ENCODE assay signal across 12 cellular contexts in genomic region chr15:74193305-74193718, GRCh38. TPM values are rescaled to one million over a fixed set of nuclear protein-coding genes. Genes with fewer than 3 reads are reported as not detected.
DNase-seq lines count a peak whose midpoint lies in the region; ATAC-seq and TF ChIP-seq lines count a peak whose summit lies in the region.
"Had no signal": no experiment of that assay in that cellular context is flagged by ENCODE, and none has a peak within 500 bp of the region (broad histone marks: within the 10 kb centered on the region; RNA-seq: fewer than 3 reads in every experiment).

No MANE protein-coding gene starts in this region.

- H3K36me3 ChIP-seq in HCT116 (ENCODE audit: control insufficient read depth in 1 of 2, insufficient read depth in 2 of 2, low read length in 2 of 2), result no peaks in the 10 kb centered on the region
- peaks cover 0 to 34% of the 10 kb centered on the region in 2 experiments for H3K36me3 ChIP-seq in SK-N-SH (replicated peaks in 1 of 2; ENCODE audit: control insufficient read depth in 1 of 2, insufficient read depth in 2 of 2, low read length in 1 of 2)

- peak; percentile 25 to 85; a peak in 2 of 4 replicates for TF ChIP-seq EP300 in SK-N-SH (IDR thresholded peaks at IDR 0.05; ENCODE audit: borderline replicate concordance in 1 of 2, low read depth in 1 of 2, low read length in 1 of 2)

- H3K79me2 ChIP-seq in HCT116 (ENCODE audit: insufficient read depth, low read length), result no peaks in the 10 kb centered on the region
- no peaks in the 10 kb centered on the region for H3K79me2 ChIP-seq in SK-N-SH (ENCODE audit: insufficient read depth)
- H3K79me2 ChIP-seq: parathyroid adenoma had no signal

- BruUV-seq in HCT116 (replicated peaks; lab: Mats Ljungman, UMichigan), result no TSS peak

- H3K9me3 ChIP-seq in HCT116 (ENCODE audit: control insufficient read depth in 1 of 2, insufficient read depth in 1 of 2, low read depth in 1 of 2, low read length in 2 of 2) (no peaks in the 10 kb centered on the region), SK-N-SH (no peaks in the 10 kb centered on the region)

- peaks cover 18 to 54% of the 10 kb centered on the region in 2 experiments for H3K4me1 ChIP-seq in HCT116 (ENCODE audit: control insufficient read depth in 1 of 2, insufficient read depth in 2 of 2, low read length in 2 of 2)
- H3K4me1 ChIP-seq in SK-N-SH (ENCODE audit: control insufficient read depth in 1 of 2, insufficient read depth in 2 of 2, low read depth in 1 of 2, low read length in 1 of 2), result peaks cover 39 to 58% of the 10 kb centered on the region in 2 experiments
- H3K4me1 ChIP-seq: parathyroid adenoma had no signal

- TF ChIP-seq RAD21 in HCT116 (IDR thresholded peaks at IDR 0.05; ENCODE audit: low read depth), result no peak
- 0 out of 2 replicates have a peak, but pooled peaks have one; percentile 11 for TF ChIP-seq RAD21 in SK-N-SH (IDR thresholded peaks at IDR 0.05; ENCODE audit: low read length)

- DNase-seq in A172 (ENCODE audit: low spot score) (peak; percentile 98), HCT116 (ENCODE audit: low read depth, low spot score) (peak; percentile 78), SK-N-SH (no peak), fibroblast of pulmonary artery (ENCODE audit: low read depth) (peak; percentile 81), NCI-H1436 (lab: John Stamatoyannopoulos, UW) (no peak), NCI-H1092 (lab: John Stamatoyannopoulos, UW) (no peak)
- DNase-seq in stimulated activated CD4-positive, alpha-beta T cell treated with anti-CD3 and anti-CD28 coated beads, Interleukin-15, amount 100 ng/mL, for 24 hours, result no peak
- DNase-seq: activated CD8-positive, alpha-beta memory T cell treated with anti-CD3 and anti-CD28 coated beads, Interleukin-2, amount 50 U/mL, for 4 hours; NCI-H1417; Right ventricle myocardium superior had no signal

- no peak overlapping the region for H3K9ac ChIP-seq in HCT116 (ENCODE audit: low read length)
- H3K9ac ChIP-seq in SK-N-SH, result peak overlapping the region; percentile 57; the same call in 1 of the 2 replicates
- H3K9ac ChIP-seq: parathyroid adenoma had no signal

- H4K20me1 ChIP-seq in HCT116 (ENCODE audit: insufficient read depth) (no peaks in the 10 kb centered on the region), SK-N-SH (ENCODE audit: insufficient read depth) (no peaks in the 10 kb centered on the region)

- intact Hi-C loops in HCT116 (cut with micrococcal nuclease), result no loop called here

- H3K9me2 ChIP-seq in HCT116 (ENCODE audit: insufficient read depth) (no peaks in the 10 kb centered on the region), SK-N-SH (no peaks in the 10 kb centered on the region)

- H3K27ac ChIP-seq in HCT116 (ENCODE audit: low read depth, low read length) (0 out of 2 replicates have a peak overlapping the region, but pooled peaks have one; percentile 4), SK-N-SH (ENCODE audit: low read depth in 2 of 2, low read length in 1 of 2) (peak overlapping the region; percentile 78 to 89)
- H3K27ac ChIP-seq: parathyroid adenoma had no signal

- POLR2A ChIA-PET in HCT116 (lab: Charles Lee) (no interaction called here), SK-N-SH (lab: Yijun Ruan, JAX) (interaction anchor here (0.8 to 1.3 kb wide), 3 partner anchors 9 to 21 kb away, joined by 3 to 5 read pairs (median 3); partner anchors contain the start of gene STRA6)

- ATAC-seq in HCT116, result peak; percentile 63
- ATAC-seq in GM21360 (IDR thresholded peaks at IDR 0.05; ENCODE audit: unreplicated experiment), result no peak

- CTCF ChIA-PET in HCT116 (lab: Charles Lee), result no interaction called here
- CTCF ChIA-PET in SK-N-SH (lab: Yijun Ruan, JAX), result interaction anchor here (1.1 to 2.6 kb wide), 3 partner anchors 10 to 114 kb away, joined by 4 to 10 read pairs (median 7); partner anchors contain the start of gene STRA6

- TF ChIP-seq CTCF in HCT116 (IDR thresholded peaks at IDR 0.05 in 2 of 3, conservative IDR thresholded peaks at IDR 0.05 in 1 of 3; ENCODE audit: borderline replicate concordance in 1 of 3, insufficient read depth in 1 of 3, low read depth in 2 of 3, low read length in 2 of 3) (no peak), SK-N-SH (IDR thresholded peaks at IDR 0.05) (no peak), fibroblast of pulmonary artery (IDR thresholded peaks at IDR 0.05; ENCODE audit: low read length, missing control alignments) (no peak)

- no peak for TF ChIP-seq POLR2A in HCT116 (IDR thresholded peaks at IDR 0.05; ENCODE audit: borderline replicate concordance, extremely low read depth, insufficient read depth, insufficient read length)

- H2AFZ ChIP-seq in HCT116 (ENCODE audit: low read depth, low read length, poor library complexity, severe bottlenecking) (no peak overlapping the region), SK-N-SH (ENCODE audit: low read depth) (no peak overlapping the region)
- H2AFZ ChIP-seq: parathyroid adenoma had no signal

- H3K4me2 ChIP-seq in HCT116 (ENCODE audit: low read length) (peak overlapping the region; percentile 46; the same call in 1 of the 2 replicates), SK-N-SH (peak overlapping the region; percentile 34; the same call in 1 of the 2 replicates)

- peaks cover 36% of the 10 kb centered on the region for H3F3A ChIP-seq in SK-N-SH (replicated peaks; ENCODE audit: insufficient read depth)

- no peak overlapping the region for H3K4me3 ChIP-seq in HCT116 (replicated peaks in 1 of 2; ENCODE audit: low read depth in 1 of 2, low read length in 2 of 2)
- H3K4me3 ChIP-seq in SK-N-SH (ENCODE audit: low read depth in 2 of 2, low read length in 1 of 2), result no peak overlapping the region
- H3K4me3 ChIP-seq in fibroblast of pulmonary artery (replicated peaks; ENCODE audit: low read depth, low read length), result no peak overlapping the region

- 13% methylated on average over 4 of the region's 4 CpGs for WGBS in SK-N-SH (ENCODE audit: low lambda C conversion rate)

- H3K27me3 ChIP-seq in HCT116 (ENCODE audit: insufficient read depth, low read length) (peaks cover 40% of the 10 kb centered on the region; the same call in 1 of the 2 replicates), SK-N-SH (ENCODE audit: insufficient read depth) (no peaks in the 10 kb centered on the region)

- RAD21 ChIA-PET in HCT116 (lab: Charles Lee; ENCODE audit: low non-redundant PET in 1 of 2, low total read pairs in 2 of 2, uncharacterized antibody in 2 of 2, unreplicated experiment in 2 of 2), result no interaction called here

TF ChIP-seq in HCT116, 20 proteins besides CTCF, POLR2A, EP300 and RAD21 (continues in another document):
- TF ChIP-seq EZH2phosphoT487 (IDR thresholded peaks at IDR 0.05; ENCODE audit: borderline replicate concordance) (no peak), FOSL1 (IDR thresholded peaks at IDR 0.05; ENCODE audit: low read depth) (no peak), POLR2AphosphoS5 (IDR thresholded peaks at IDR 0.05; ENCODE audit: low read depth, low read length) (no peak), EZH2 (IDR thresholded peaks at IDR 0.05) (no peak), YY1 (IDR thresholded peaks at IDR 0.05; ENCODE audit: extremely low read depth, insufficient replicate concordance, low read depth, low read length) (no peak), MAX (IDR thresholded peaks at IDR 0.05) (no peak), CBX3 (IDR thresholded peaks at IDR 0.05; ENCODE audit: low read depth) (no peak), ATF3 (IDR thresholded peaks at IDR 0.05) (no peak), SRF (IDR thresholded peaks at IDR 0.05; ENCODE audit: low read depth) (no peak)

TF ChIP-seq in SK-N-SH, 30 proteins besides CTCF, POLR2A, EP300 and RAD21 (continues in another document):
- TF ChIP-seq SMC3 (IDR thresholded peaks at IDR 0.05; ENCODE audit: low read depth, low read length) (0 out of 2 replicates have a peak, but pooled peaks have one; percentile 19), FOSL2 (IDR thresholded peaks at IDR 0.05; ENCODE audit: borderline replicate concordance, low read depth) (peak; percentile 92), ELF1 (IDR thresholded peaks at IDR 0.05) (no peak; the same call in 1 of the 2 replicates), USF2 (IDR thresholded peaks at IDR 0.05; ENCODE audit: borderline replicate concordance, low read depth, low read length) (no peak), SIN3A (IDR thresholded peaks at IDR 0.05; ENCODE audit: borderline replicate concordance, low read depth, low read length) (peak; percentile 16; the same call in 1 of the 2 replicates), MEF2A (IDR thresholded peaks at IDR 0.05; ENCODE audit: borderline replicate concordance, low read depth) (no peak), PBX3 (IDR thresholded peaks at IDR 0.05) (peak; percentile 57)

RNA-seq across cellular contexts. Expression of gene STRA6, which starts 9.3 kb away (rescaled TPM):
- total RNA-seq in A172 (2014; rRNA removed; shearing (Covaris generic)), result 2.0 and 3.0 TPM in 2 replicates
- total RNA-seq in HCT116 (2021; ENCODE audit: unreplicated experiment), result 0.54 TPM
- 0.46 and 0.59 TPM in 2 replicates for polyA plus RNA-seq in HCT116 (2012)
- polyA plus RNA-seq in SK-N-SH (2012; rRNA removed), result 27.9 and 31.0 TPM in 2 replicates
- 7.3 and 13.0 TPM in 2 replicates for polyA plus RNA-seq in SK-N-SH (2012; cell fraction: cytosol; rRNA removed)
- polyA plus RNA-seq in SK-N-SH (2012; cell fraction: nucleus; rRNA removed), result 140 and 152 TPM in 2 replicates
- total RNA-seq: Right ventricle myocardium superior had no signal

RNA-seq across cellular contexts. Expression of gene ISLR, which starts 19.8 kb away (rescaled TPM):
- total RNA-seq in A172 (2014; rRNA removed; shearing (Covaris generic)), result 0.41 and 0.53 TPM in 2 replicates
- total RNA-seq in HCT116 (2021; ENCODE audit: unreplicated experiment), result 0.12 TPM
- not detected in 2 replicates for polyA plus RNA-seq in HCT116 (2012)
- 3.4 and 7.3 TPM in 2 replicates for polyA plus RNA-seq in SK-N-SH (2012; rRNA removed)
- polyA plus RNA-seq in SK-N-SH (2012; cell fraction: cytosol; rRNA removed), result 1.9 and 3.0 TPM in 2 replicates
- 1.7 and 1.9 TPM in 2 replicates for polyA plus RNA-seq in SK-N-SH (2012; cell fraction: nucleus; rRNA removed)

RNA-seq across cellular contexts. Expression of gene CCDC33, which starts 42.8 kb away (rescaled TPM):
- 0.24 TPM in 1 of 2 replicates, not detected in the other for total RNA-seq in A172 (2014; rRNA removed; shearing (Covaris generic))
- total RNA-seq in HCT116 (2021; ENCODE audit: unreplicated experiment), result 0.15 TPM
- 0.09 and 0.21 TPM in 2 replicates for polyA plus RNA-seq in HCT116 (2012)
- polyA plus RNA-seq in SK-N-SH (2012; rRNA removed), result 3.3 and 4.0 TPM in 2 replicates
- 1.8 and 2.9 TPM in 2 replicates for polyA plus RNA-seq in SK-N-SH (2012; cell fraction: cytosol; rRNA removed)
- 3.9 and 4.0 TPM in 2 replicates for polyA plus RNA-seq in SK-N-SH (2012; cell fraction: nucleus; rRNA removed)
- total RNA-seq: Right ventricle myocardium superior had no signal

Comparison
In these comparisons a context has a peak if more than half of its experiments do, and no peak if none do; other contexts are left out.
1. DNase-seq: peak in A172 (single experiment), HCT116 (single experiment) and fibroblast of pulmonary artery (single experiment); none in SK-N-SH (single experiment), NCI-H1436 (single experiment), NCI-H1092 (single experiment) and stimulated activated CD4-positive, alpha-beta T cell treated with anti-CD3 and anti-CD28 coated beads, Interleukin-15, amount 100 ng/mL, for 24 hours (single experiment).